Comparison of ENCODE assay signal across 29 cellular contexts in genomic region chr4:15577508-15577907, GRCh38.
DNase-seq lines count a peak whose midpoint lies in the region; ATAC-seq and TF ChIP-seq lines count a peak whose summit lies in the region.
"Had no signal": no experiment of that assay in that cellular context is flagged by ENCODE, and none has a peak within 500 bp of the region (broad histone marks: within the 10 kb centered on the region; RNA-seq: fewer than 3 reads in every experiment).

No MANE protein-coding gene starts in this region.

- no peak overlapping the region for H3K27ac ChIP-seq in osteoblast (ENCODE audit: low read depth, low read length)
- H3K27ac ChIP-seq: gastroesophageal sphincter, left ventricle myocardium inferior, psoas muscle, skin epidermis, thyroid gland had no signal

- no peaks in the 10 kb centered on the region for H3K27me3 Mint-ChIP-seq in HFFc6 (ENCODE audit: insufficient read depth)
- H3K27me3 Mint-ChIP-seq: activated CD4-positive, alpha-beta T cell treated with anti-CD3 and anti-CD28 coated beads for 36 hours; activated T-cell treated with anti-CD3 and anti-CD28 coated beads, Interleukin-2, amount 50 U/mL, for 24 hours; effector memory CD8-positive, alpha-beta T cell; stimulated activated naive CD8-positive, alpha-beta T cell treated with anti-CD3 and anti-CD28 coated beads, Interleukin-15, Interleukin-2, amounts not matched to agents 100 ng/mL and 50 ng/mL, for 24 hours had no signal

- peaks cover 15% of the 10 kb centered on the region for H3K4me1 ChIP-seq in osteoblast (ENCODE audit: insufficient read depth, low read length)
- H3K4me1 ChIP-seq: gastroesophageal sphincter, psoas muscle, thyroid gland had no signal

- H3K79me2 ChIP-seq in osteoblast (ENCODE audit: insufficient read depth, low read length), result no peaks in the 10 kb centered on the region

- no peak overlapping the region for H3K4me3 Mint-ChIP-seq in HFFc6
- H3K4me3 Mint-ChIP-seq: activated CD4-positive, alpha-beta T cell treated with anti-CD3 and anti-CD28 coated beads for 36 hours; activated T-cell treated with anti-CD3 and anti-CD28 coated beads, Interleukin-2, amount 50 U/mL, for 24 hours; effector memory CD8-positive, alpha-beta T cell; H9; immature natural killer cell; stimulated activated naive CD8-positive, alpha-beta T cell treated with anti-CD3 and anti-CD28 coated beads, Interleukin-15, Interleukin-2, amounts not matched to agents 100 ng/mL and 50 ng/mL, for 24 hours; T-helper 2 cell treated with Interferon-gamma antibody and Interleukin-4, amounts not matched to agents 5 μg/mL and 100 μg/mL, for 36 hours had no signal

- no peaks in the 10 kb centered on the region for H4K20me1 ChIP-seq in osteoblast (ENCODE audit: insufficient read depth, low read length)

- no peaks in the 10 kb centered on the region for H3K9me3 Mint-ChIP-seq in HFFc6
- H3K9me3 Mint-ChIP-seq: activated T-cell treated with anti-CD3 and anti-CD28 coated beads, Interleukin-2, amount 50 U/mL, for 24 hours; effector memory CD8-positive, alpha-beta T cell; H9; immature natural killer cell; stimulated activated naive CD8-positive, alpha-beta T cell treated with anti-CD3 and anti-CD28 coated beads, Interleukin-15, Interleukin-2, amounts not matched to agents 100 ng/mL and 50 ng/mL, for 24 hours; T-helper 2 cell treated with Interferon-gamma antibody and Interleukin-4, amounts not matched to agents 5 μg/mL and 100 μg/mL, for 36 hours had no signal

- no peak overlapping the region for H3K4me2 ChIP-seq in osteoblast (ENCODE audit: insufficient read depth, low read length)

- H3K36me3 ChIP-seq in osteoblast (ENCODE audit: insufficient read depth, low read length), result no peaks in the 10 kb centered on the region
- H3K36me3 ChIP-seq: thyroid gland had no signal

- no peak for TF ChIP-seq CTCF in HFFc6 (IDR thresholded peaks at IDR 0.05)
- TF ChIP-seq CTCF in fibroblast of mammary gland (conservative IDR thresholded peaks at IDR 0.05; ENCODE audit: control insufficient read depth, insufficient read depth, low read depth, low read length), result no peak
- TF ChIP-seq CTCF in osteoblast (IDR thresholded peaks at IDR 0.05; ENCODE audit: extremely low read depth, low read depth, low read length), result no peak

- H3K27ac Mint-ChIP-seq in HFFc6, result peak overlapping the region; percentile 53
- H3K27ac Mint-ChIP-seq: activated CD4-positive, alpha-beta T cell treated with anti-CD3 and anti-CD28 coated beads for 36 hours; activated T-cell treated with anti-CD3 and anti-CD28 coated beads, Interleukin-2, amount 50 U/mL, for 24 hours; effector memory CD8-positive, alpha-beta T cell; H9; immature natural killer cell; stimulated activated naive CD8-positive, alpha-beta T cell treated with anti-CD3 and anti-CD28 coated beads, Interleukin-15, Interleukin-2, amounts not matched to agents 100 ng/mL and 50 ng/mL, for 24 hours; T-helper 2 cell treated with Interferon-gamma antibody and Interleukin-4, amounts not matched to agents 5 μg/mL and 100 μg/mL, for 36 hours had no signal

- no peaks in the 10 kb centered on the region for H3K9me3 ChIP-seq in osteoblast (ENCODE audit: low read depth, low read length)
- H3K9me3 ChIP-seq: gastroesophageal sphincter, left ventricle myocardium inferior, psoas muscle, thyroid gland had no signal

- no peaks in the 10 kb centered on the region for H3K27me3 ChIP-seq in osteoblast (ENCODE audit: insufficient read depth, low read length)
- H3K27me3 ChIP-seq: gastroesophageal sphincter, thyroid gland had no signal

- H3K4me3 ChIP-seq in fibroblast of mammary gland (ENCODE audit: control insufficient read depth, low read depth, low read length), result no peak overlapping the region
- H3K4me3 ChIP-seq in osteoblast (ENCODE audit: insufficient read depth, low read length), result no peak overlapping the region
- H3K4me3 ChIP-seq: gastroesophageal sphincter, left ventricle myocardium inferior, psoas muscle, skin epidermis, thyroid gland had no signal

- H3K36me3 Mint-ChIP-seq in HFFc6 (ENCODE audit: low read depth), result peaks cover 3% of the 10 kb centered on the region; the same call in 1 of the 2 replicates

- H2AFZ ChIP-seq in osteoblast (ENCODE audit: low read length), result no peak overlapping the region

- DNase-seq in AG08396 (ENCODE audit: low spot score) (peak; percentile 22), HFFc6 (peak; percentile 41), fibroblast of mammary gland (ENCODE audit: low read depth) (peak; percentile 11), osteoblast (ENCODE audit: insufficient read length, low spot score, missing footprints) (peak; percentile 8), anterior cingulate cortex (lab: John Stamatoyannopoulos, UW) (no peak)
- no peak for DNase-seq in stimulated activated naive CD4-positive, alpha-beta T cell (lab: John Stamatoyannopoulos, UW)
- DNase-seq: ACHN; activated CD4-positive, alpha-beta T cell treated with anti-CD3 and anti-CD28 coated beads for 36 hours; activated gamma-delta T cell; activated T-cell treated with anti-CD3 and anti-CD28 coated beads, Interleukin-2, amount 50 U/mL, for 24 hours; effector memory CD8-positive, alpha-beta T cell; H9; hypothalamus; immature natural killer cell; left ventricle myocardium inferior; NCI-H1092 treated with DMSO at 0.1 percent for 48 hours; NCI-H1930; NCI-H524 treated with DMSO at 0.1 percent for 48 hours; NK-92 treated with Interleukin-12 subunit alpha and Interleukin-12 subunit beta, amount 100 ng/mL, for 24 hours; PC-3; psoas muscle; thyroid gland had no signal

- no peak for ATAC-seq in GM19351 (IDR thresholded peaks at IDR 0.05; ENCODE audit: unreplicated experiment)
- ATAC-seq in GM18519 (IDR thresholded peaks at IDR 0.05; ENCODE audit: low FRiP score, unreplicated experiment), result no peak
- ATAC-seq: activated CD4-positive, alpha-beta T cell treated with anti-CD3 and anti-CD28 coated beads for 36 hours; effector memory CD8-positive, alpha-beta T cell; gastroesophageal sphincter; PC-3; psoas muscle; Right ventricle myocardium inferior had no signal

- peaks cover 36% of the 10 kb centered on the region for H3K4me1 Mint-ChIP-seq in HFFc6 (ENCODE audit: low read depth)
- H3K4me1 Mint-ChIP-seq: H9, immature natural killer cell had no signal

Comparison
In these comparisons a context has a peak if more than half of its experiments do, and no peak if none do; other contexts are left out.
1. DNase-seq: peak in AG08396 (single experiment), HFFc6 (single experiment), fibroblast of mammary gland (single experiment) and osteoblast (single experiment); none in stimulated activated naive CD4-positive, alpha-beta T cell (0 of 6) and anterior cingulate cortex (0 of 58).